ENCODE assay signal across 26 cellular contexts in the genomic region with DNA sequence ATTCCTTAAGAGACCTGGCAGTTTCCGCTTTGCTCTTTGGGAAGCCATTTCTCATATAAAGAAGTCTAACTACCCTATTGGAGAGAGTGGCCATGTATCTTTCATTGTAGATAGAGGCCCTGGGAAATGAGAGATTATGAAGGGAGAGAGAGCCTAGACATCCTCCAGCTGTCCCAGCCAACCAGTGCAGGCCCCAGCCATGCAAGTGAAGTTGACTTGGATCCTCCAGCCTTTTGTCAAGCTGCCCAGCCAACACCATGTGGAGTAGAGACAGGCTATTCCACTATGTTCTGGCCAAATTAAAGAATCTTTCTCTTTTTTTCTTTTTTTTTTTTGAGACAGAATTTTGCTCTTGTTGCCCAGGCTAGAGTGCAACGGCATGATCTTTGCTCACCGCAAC. TPM values are rescaled to one million over a fixed set of nuclear protein-coding genes. Genes with fewer than 3 reads are reported as not detected.
"Had no signal": no experiment of that assay in that cellular context is flagged by ENCODE, and none has a peak within 500 bp of the region (broad histone marks: within the 10 kb centered on the region; RNA-seq: fewer than 3 reads in every experiment).

No MANE protein-coding gene starts in this region.

- H3K27ac Mint-ChIP-seq: natural killer cell treated with Interleukin-12 subunit alpha and Interleukin-12 subunit beta and Interleukin-15 and Interleukin-18, amount 100 ng/mL, for 72 hours; neural progenitor cell; progenitor cell of endocrine pancreas; type B pancreatic cell had no signal

- H3K9ac ChIP-seq: neural progenitor cell had no signal

- H3K27ac ChIP-seq: coronary artery, heart left ventricle, lower lobe of right lung, neural progenitor cell, pancreas, right lobe of liver, stomach, thoracic aorta, uterus had no signal

- H3K27me3 ChIP-seq: heart left ventricle, neural progenitor cell, pancreas, right lobe of liver, stomach, uterus had no signal

- H3K36me3 Mint-ChIP-seq: natural killer cell treated with Interleukin-12 subunit alpha and Interleukin-12 subunit beta and Interleukin-15 and Interleukin-18, amount 100 ng/mL, for 72 hours; neural progenitor cell; type B pancreatic cell had no signal

- ATAC-seq: esophagus mucosa; lower lobe of right lung; natural killer cell treated with Interleukin-12 subunit alpha and Interleukin-12 subunit beta and Interleukin-15 and Interleukin-18, amount 100 ng/mL, for 72 hours; pancreas; right lobe of liver had no signal

- H3K4me1 Mint-ChIP-seq: neural progenitor cell had no signal

- H3K4me2 ChIP-seq: neural progenitor cell had no signal

- H2AFZ ChIP-seq: neural progenitor cell had no signal

- H3K4me1 ChIP-seq: heart left ventricle, lower lobe of right lung, neural progenitor cell, pancreas, right lobe of liver, stomach, uterus had no signal

- H3K9me3 ChIP-seq: heart left ventricle, lower lobe of right lung, pancreas, right lobe of liver, stomach, thoracic aorta, uterus had no signal

- DNase-seq: effector CD8-positive, alpha-beta T cell; heart left ventricle; hippocampal formation; kidney glomerular epithelial cell; lower lobe of right lung; mesenchymal stem cell; midbrain; occipital lobe; pancreas; stimulated activated CD4-positive, alpha-beta T cell treated with anti-CD3 and anti-CD28 coated beads, Interleukin-2, amount 100 ng/mL, for 24 hours; stimulated activated CD4-positive, alpha-beta T cell treated with anti-CD3 and anti-CD28 coated beads, Interleukin-4, amount 100 ng/mL, for 4 hours; stimulated activated naive CD4-positive, alpha-beta T cell; stomach; uterus had no signal

- H3K27me3 Mint-ChIP-seq: type B pancreatic cell had no signal

- H3K9me3 Mint-ChIP-seq: natural killer cell treated with Interleukin-12 subunit alpha and Interleukin-12 subunit beta and Interleukin-15 and Interleukin-18, amount 100 ng/mL, for 72 hours; neural progenitor cell; type B pancreatic cell had no signal

- H3K4me3 Mint-ChIP-seq: natural killer cell treated with Interleukin-12 subunit alpha and Interleukin-12 subunit beta and Interleukin-15 and Interleukin-18, amount 100 ng/mL, for 72 hours; neural progenitor cell; type B pancreatic cell had no signal

RNA-seq across cellular contexts. Expression of a gene that starts 14.6 kb away (rescaled TPM):
- total RNA-seq: chondrocyte; dermis microvascular lymphatic vessel endothelial cell; fibroblast of lung; glomerular endothelial cell; natural killer cell treated with Interleukin-12 subunit alpha and Interleukin-12 subunit beta and Interleukin-15 and Interleukin-18, amount 100 ng/mL, for 72 hours; thoracic aorta had no signal
